1 cellular context compared by ENCODE assay signal in the genomic region with DNA sequence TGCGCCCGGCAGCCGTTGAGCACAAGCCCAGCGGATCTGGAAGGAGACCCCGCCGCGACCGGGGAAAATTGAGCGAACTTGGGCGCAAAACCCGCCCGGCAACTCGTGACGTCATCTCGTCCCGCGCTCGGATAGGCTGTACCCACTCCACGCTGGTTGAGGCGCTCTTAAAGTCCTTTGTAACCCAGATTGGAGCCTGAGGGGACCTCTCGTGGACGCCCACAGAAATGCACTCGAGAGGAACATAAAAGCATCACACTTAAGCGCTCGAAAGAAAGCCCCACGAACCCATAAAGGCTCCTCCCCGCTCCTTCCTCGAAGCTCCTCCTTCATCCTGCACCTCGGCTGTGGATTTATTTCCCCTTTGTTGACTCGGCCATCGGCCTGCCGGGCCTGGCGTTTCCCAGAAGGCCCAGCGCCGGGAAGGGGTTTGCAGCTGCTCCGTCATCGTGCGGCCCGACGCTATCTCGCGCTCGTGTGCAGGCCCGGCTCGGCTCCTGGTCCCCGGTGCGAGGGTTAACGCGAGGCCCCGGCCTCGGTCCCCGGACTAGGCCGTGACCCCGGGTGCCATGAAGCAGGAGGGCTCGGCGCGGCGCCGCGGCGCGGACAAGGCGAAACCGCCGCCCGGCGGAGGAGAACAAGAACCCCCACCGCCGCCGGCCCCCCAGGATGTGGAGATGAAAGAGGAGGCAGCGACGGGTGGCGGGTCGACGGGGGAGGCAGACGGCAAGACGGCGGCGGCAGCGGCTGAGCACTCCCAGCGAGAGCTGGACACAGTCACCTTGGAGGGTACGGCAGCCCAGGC.
TF ChIP-seq lines count a peak whose summit lies in the region.

Gene PSMD3, plus strand, starts transcription at position 406 of the 805 bp plus-strand sequence. Its CDS starts 164 bp downstream, at position 570.

TF ChIP-seq in HepG2, 621 proteins besides CTCF, POLR2A, EP300 and RAD21 (continued from another document and continues in another):
- TF ChIP-seq, protein P1, sequence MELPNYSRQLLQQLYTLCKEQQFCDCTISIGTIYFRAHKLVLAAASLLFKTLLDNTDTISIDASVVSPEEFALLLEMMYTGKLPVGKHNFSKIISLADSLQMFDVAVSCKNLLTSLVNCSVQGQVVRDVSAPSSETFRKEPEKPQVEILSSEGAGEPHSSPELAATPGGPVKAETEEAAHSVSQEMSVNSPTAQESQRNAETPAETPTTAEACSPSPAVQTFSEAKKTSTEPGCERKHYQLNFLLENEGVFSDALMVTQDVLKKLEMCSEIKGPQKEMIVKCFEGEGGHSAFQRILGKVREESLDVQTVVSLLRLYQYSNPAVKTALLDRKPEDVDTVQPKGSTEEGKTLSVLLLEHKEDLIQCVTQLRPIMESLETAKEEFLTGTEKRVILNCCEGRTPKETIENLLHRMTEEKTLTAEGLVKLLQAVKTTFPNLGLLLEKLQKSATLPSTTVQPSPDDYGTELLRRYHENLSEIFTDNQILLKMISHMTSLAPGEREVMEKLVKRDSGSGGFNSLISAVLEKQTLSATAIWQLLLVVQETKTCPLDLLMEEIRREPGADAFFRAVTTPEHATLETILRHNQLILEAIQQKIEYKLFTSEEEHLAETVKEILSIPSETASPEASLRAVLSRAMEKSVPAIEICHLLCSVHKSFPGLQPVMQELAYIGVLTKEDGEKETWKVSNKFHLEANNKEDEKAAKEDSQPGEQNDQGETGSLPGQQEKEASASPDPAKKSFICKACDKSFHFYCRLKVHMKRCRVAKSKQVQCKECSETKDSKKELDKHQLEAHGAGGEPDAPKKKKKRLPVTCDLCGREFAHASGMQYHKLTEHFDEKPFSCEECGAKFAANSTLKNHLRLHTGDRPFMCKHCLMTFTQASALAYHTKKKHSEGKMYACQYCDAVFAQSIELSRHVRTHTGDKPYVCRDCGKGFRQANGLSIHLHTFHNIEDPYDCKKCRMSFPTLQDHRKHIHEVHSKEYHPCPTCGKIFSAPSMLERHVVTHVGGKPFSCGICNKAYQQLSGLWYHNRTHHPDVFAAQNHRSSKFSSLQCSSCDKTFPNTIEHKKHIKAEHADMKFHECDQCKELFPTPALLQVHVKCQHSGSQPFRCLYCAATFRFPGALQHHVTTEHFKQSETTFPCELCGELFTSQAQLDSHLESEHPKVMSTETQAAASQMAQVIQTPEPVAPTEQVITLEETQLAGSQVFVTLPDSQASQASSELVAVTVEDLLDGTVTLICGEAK (IDR thresholded peaks at IDR 0.05) = no peak
- TF ChIP-seq, protein P1 (CRISPR knock-in tag; IDR thresholded peaks at IDR 0.05) = peak; percentile 91
- TF ChIP-seq PCBP2 (optimal IDR thresholded peaks at IDR 0.05; ENCODE audit: low read depth, low read length, poor library complexity, severe bottlenecking) (no peak), ARID2 (CRISPR knock-in tag; IDR thresholded peaks at IDR 0.05; ENCODE audit: borderline replicate concordance) (peak; percentile 68; the same call in 1 of the 2 replicates), ZNF263 (CRISPR knock-in tag; IDR thresholded peaks at IDR 0.05) (peak; percentile 96), CC2D1A (CRISPR knock-in tag; IDR thresholded peaks at IDR 0.05) (peak; percentile 84; the same call in 1 of the 2 replicates), ZMYM4 (CRISPR knock-in tag; IDR thresholded peaks at IDR 0.05) (peak; percentile 87), MAFG (CRISPR knock-in tag; IDR thresholded peaks at IDR 0.05) (peak; percentile 83), SETDB1 (CRISPR knock-in tag; IDR thresholded peaks at IDR 0.05; ENCODE audit: borderline replicate concordance) (peak; percentile 86; the same call in 1 of the 2 replicates), ELF1 (CRISPR knock-in tag; IDR thresholded peaks at IDR 0.05) (peak; percentile 88), SYNCRIP (IDR thresholded peaks at IDR 0.05; ENCODE audit: insufficient read depth, low read depth, low read length) (no peak), TBX2 (CRISPR knock-in tag; IDR thresholded peaks at IDR 0.05; ENCODE audit: borderline replicate concordance) (peak; percentile 83), ZNF337 (CRISPR knock-in tag; IDR thresholded peaks at IDR 0.05; ENCODE audit: borderline replicate concordance, low read depth) (peak; percentile 84; the same call in 1 of the 2 replicates), MLXIP (CRISPR knock-in tag; IDR thresholded peaks at IDR 0.05; ENCODE audit: borderline replicate concordance) (peak; percentile 85), ZNF256 (CRISPR knock-in tag; conservative IDR thresholded peaks at IDR 0.05) (peak; percentile 72; the same call in 1 of the 2 replicates), FOSL2 (CRISPR knock-in tag; IDR thresholded peaks at IDR 0.05) (peak; percentile 76), ZNF543 (CRISPR knock-in tag; IDR thresholded peaks at IDR 0.05) (peak; percentile 96), FOXM1 (CRISPR knock-in tag; IDR thresholded peaks at IDR 0.05) (no peak), ATF7-NPFF (CRISPR knock-in tag; IDR thresholded peaks at IDR 0.05; ENCODE audit: low read depth) (peak; percentile 98), IKZF4 (CRISPR knock-in tag; IDR thresholded peaks at IDR 0.05; ENCODE audit: borderline replicate concordance, low read depth, not compliant biosample characterization) (peak; percentile 95), SMAD3 (CRISPR knock-in tag; IDR thresholded peaks at IDR 0.05) (peak; percentile 98), FOXK1 (CRISPR knock-in tag; IDR thresholded peaks at IDR 0.05; ENCODE audit: borderline replicate concordance, low read depth) (peak; percentile 99), TARDBP (CRISPR knock-in tag; IDR thresholded peaks at IDR 0.05) (peak; percentile 98), CBFB (CRISPR knock-in tag; IDR thresholded peaks at IDR 0.05) (peak; percentile 93), ZNF839 (CRISPR knock-in tag; IDR thresholded peaks at IDR 0.05; ENCODE audit: borderline replicate concordance) (peak; percentile 98; the same call in 1 of the 2 replicates), ZNF317 (CRISPR knock-in tag; IDR thresholded peaks at IDR 0.05) (peak; percentile 83), ZNF816 (CRISPR knock-in tag; IDR thresholded peaks at IDR 0.05; ENCODE audit: borderline replicate concordance) (peak; percentile 84), ZNF563 (CRISPR knock-in tag; IDR thresholded peaks at IDR 0.05) (peak; percentile 97), ZNF768 (CRISPR knock-in tag; IDR thresholded peaks at IDR 0.05) (peak; percentile 92), ZNF564 (CRISPR knock-in tag; IDR thresholded peaks at IDR 0.05) (peak; percentile 87), BRD4 (CRISPR knock-in tag; IDR thresholded peaks at IDR 0.05) (peak; percentile 81; the same call in 1 of the 2 replicates), KLF15 (CRISPR knock-in tag; IDR thresholded peaks at IDR 0.05; ENCODE audit: borderline replicate concordance) (peak; percentile 92)
- TF ChIP-seq, protein P2, sequence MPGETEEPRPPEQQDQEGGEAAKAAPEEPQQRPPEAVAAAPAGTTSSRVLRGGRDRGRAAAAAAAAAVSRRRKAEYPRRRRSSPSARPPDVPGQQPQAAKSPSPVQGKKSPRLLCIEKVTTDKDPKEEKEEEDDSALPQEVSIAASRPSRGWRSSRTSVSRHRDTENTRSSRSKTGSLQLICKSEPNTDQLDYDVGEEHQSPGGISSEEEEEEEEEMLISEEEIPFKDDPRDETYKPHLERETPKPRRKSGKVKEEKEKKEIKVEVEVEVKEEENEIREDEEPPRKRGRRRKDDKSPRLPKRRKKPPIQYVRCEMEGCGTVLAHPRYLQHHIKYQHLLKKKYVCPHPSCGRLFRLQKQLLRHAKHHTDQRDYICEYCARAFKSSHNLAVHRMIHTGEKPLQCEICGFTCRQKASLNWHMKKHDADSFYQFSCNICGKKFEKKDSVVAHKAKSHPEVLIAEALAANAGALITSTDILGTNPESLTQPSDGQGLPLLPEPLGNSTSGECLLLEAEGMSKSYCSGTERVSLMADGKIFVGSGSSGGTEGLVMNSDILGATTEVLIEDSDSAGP (CRISPR knock-in tag; IDR thresholded peaks at IDR 0.05; ENCODE audit: borderline replicate concordance) = peak; percentile 98
- TF ChIP-seq, protein P3, sequence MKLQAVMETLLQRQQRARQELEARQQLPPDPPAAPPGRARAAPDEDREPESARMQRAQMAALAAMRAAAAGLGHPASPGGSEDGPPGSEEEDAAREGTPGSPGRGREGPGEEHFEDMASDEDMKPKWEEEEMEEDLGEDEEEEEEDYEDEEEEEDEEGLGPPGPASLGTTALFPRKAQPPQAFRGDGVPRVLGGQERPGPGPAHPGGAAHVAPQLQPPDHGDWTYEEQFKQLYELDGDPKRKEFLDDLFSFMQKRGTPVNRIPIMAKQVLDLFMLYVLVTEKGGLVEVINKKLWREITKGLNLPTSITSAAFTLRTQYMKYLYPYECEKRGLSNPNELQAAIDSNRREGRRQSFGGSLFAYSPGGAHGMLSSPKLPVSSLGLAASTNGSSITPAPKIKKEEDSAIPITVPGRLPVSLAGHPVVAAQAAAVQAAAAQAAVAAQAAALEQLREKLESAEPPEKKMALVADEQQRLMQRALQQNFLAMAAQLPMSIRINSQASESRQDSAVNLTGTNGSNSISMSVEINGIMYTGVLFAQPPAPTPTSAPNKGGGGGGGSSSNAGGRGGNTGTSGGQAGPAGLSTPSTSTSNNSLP (IDR thresholded peaks at IDR 0.05; ENCODE audit: low read depth, low read length) = peak; percentile 92
- TF ChIP-seq, protein P4, sequence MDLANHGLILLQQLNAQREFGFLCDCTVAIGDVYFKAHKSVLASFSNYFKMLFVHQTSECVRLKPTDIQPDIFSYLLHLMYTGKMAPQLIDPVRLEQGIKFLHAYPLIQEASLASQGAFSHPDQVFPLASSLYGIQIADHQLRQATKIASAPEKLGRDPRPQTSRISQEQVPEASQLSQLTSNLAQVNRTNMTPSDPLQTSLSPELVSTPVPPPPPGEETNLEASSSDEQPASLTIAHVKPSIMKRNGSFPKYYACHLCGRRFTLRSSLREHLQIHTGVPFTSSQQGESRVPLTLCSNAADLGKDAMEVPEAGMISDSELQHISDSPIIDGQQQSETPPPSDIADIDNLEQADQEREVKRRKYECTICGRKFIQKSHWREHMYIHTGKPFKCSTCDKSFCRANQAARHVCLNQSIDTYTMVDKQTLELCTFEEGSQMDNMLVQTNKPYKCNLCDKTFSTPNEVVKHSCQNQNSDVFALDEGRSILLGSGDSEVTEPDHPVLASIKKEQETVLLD (CRISPR knock-in tag; IDR thresholded peaks at IDR 0.05; ENCODE audit: low read depth) = peak; percentile 91
- TF ChIP-seq, protein P5, sequence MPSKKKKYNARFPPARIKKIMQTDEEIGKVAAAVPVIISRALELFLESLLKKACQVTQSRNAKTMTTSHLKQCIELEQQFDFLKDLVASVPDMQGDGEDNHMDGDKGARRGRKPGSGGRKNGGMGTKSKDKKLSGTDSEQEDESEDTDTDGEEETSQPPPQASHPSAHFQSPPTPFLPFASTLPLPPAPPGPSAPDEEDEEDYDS (CRISPR knock-in tag; IDR thresholded peaks at IDR 0.05) = peak; percentile 82
